8 cellular contexts compared by ENCODE assay signal in the genomic region with DNA sequence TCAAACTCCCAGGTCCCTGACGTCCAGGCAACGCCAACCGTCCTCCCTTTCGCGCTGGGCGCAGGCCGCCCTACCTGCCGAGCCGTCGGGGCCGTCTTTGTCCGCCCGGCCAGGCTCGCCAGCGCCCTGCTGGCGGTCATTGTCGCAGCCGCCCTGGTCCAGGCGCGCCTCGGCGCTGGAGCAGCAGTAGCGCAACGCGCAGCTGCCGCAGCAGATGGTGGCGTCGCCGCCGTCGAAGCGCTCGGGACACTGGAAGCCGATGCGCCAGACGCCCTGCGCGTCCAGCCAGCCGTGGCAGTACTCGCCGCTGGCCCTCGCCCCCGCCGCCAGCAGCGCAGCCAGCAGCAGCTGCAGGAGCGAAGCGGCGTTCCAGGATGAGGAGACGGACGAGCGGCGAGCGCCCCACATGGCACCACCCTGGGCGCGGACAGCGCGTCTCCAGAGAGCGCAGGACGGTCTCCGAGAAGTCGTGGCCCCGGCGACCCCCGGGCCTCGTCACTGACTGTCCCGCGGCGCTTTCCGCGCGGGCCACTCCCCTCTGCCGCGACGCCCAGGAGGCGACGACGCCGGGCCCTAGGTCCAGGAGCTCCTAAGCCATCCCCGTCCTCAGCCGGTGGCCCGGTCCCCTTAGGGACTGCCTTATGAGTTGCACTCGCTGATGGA. TPM values are rescaled to one million over a fixed set of nuclear protein-coding genes. Genes with fewer than 3 reads are reported as not detected.
DNase-seq lines count a peak whose midpoint lies in the region; ATAC-seq and TF ChIP-seq lines count a peak whose summit lies in the region.

No MANE protein-coding gene starts in this region.

- H3K36me3 ChIP-seq in HUES64 (ENCODE audit: insufficient read depth, low read length) (peaks cover 13% of the 10 kb centered on the region), ascending aorta (no peaks in the 10 kb centered on the region), lower lobe of right lung (no peaks in the 10 kb centered on the region), uterus (no peaks in the 10 kb centered on the region)

- H3K4me3 ChIP-seq in HUES64 (ENCODE audit: low read length), result peak overlapping the region; percentile 61
- peak overlapping the region; percentile 51 to 59 for H3K4me3 ChIP-seq in ascending aorta
- peak overlapping the region; percentile 58 for H3K4me3 ChIP-seq in lower lobe of right lung
- no peak overlapping the region for H3K4me3 ChIP-seq in uterus

- H3K9me3 ChIP-seq in HUES64 (ENCODE audit: insufficient read depth, low read depth, low read length), result no peaks in the 10 kb centered on the region
- H3K9me3 ChIP-seq in ascending aorta, result no peaks in the 10 kb centered on the region
- no peaks in the 10 kb centered on the region for H3K9me3 ChIP-seq in lower lobe of right lung
- no peaks in the 10 kb centered on the region for H3K9me3 ChIP-seq in uterus

- intact Hi-C loops in ascending aorta (cut with DNase I) (no loop called here), lower lobe of right lung (cut with DNase I) (no loop called here), uterus (cut with DNase I; ENCODE audit: low total_unique reads) (no loop called here)

- H3K9ac ChIP-seq in HUES64 (ENCODE audit: low read depth, low read length), result peak overlapping the region; percentile 66

- in situ Hi-C loops in G401 (cut with HindIII; ENCODE audit: low sequenced_read_pairs), result no loop called here

- peak; percentile 67 for ATAC-seq in lower lobe of right lung
- ATAC-seq in HG03280 (IDR thresholded peaks at IDR 0.05; ENCODE audit: unreplicated experiment), result no peak

- H3K27me3 ChIP-seq in HUES64 (ENCODE audit: insufficient read depth, low read length) (peaks cover 55% of the 10 kb centered on the region), ascending aorta (peaks cover 18% of the 10 kb centered on the region), lower lobe of right lung (ENCODE audit: low read depth) (peaks cover 37% of the 10 kb centered on the region), uterus (peaks cover 0 to 43% of the 10 kb centered on the region in 2 donors)

- no peak overlapping the region for H3K27ac ChIP-seq in HUES64 (ENCODE audit: low read depth, low read length)
- H3K27ac ChIP-seq in ascending aorta, result no peak overlapping the region
- H3K27ac ChIP-seq in lower lobe of right lung, result no peak overlapping the region
- H3K27ac ChIP-seq in uterus, result no peak overlapping the region

- peak; percentile 61 for DNase-seq in Ammon's horn (ENCODE audit: low spot score)
- DNase-seq in ascending aorta (ENCODE audit: low spot score in 2 of 2), result no peak
- DNase-seq in lower lobe of right lung, result peak; percentile 52
- DNase-seq in uterus, result no peak
- no peak for DNase-seq in G401 (ENCODE audit: low spot score)
- DNase-seq in T1000 (lab: John Stamatoyannopoulos, UW), result no peak

- WGBS in HUES64, result 1% methylated on average over 82 of the region's 82 CpGs

- TF ChIP-seq POLR2A in uterus (IDR thresholded peaks at IDR 0.05), result no peak

- H3K4me1 ChIP-seq in HUES64 (ENCODE audit: insufficient read depth, low read length) (peaks cover 7% of the 10 kb centered on the region), ascending aorta (peaks cover 3 to 7% of the 10 kb centered on the region in 2 donors), lower lobe of right lung (peaks cover 9% of the 10 kb centered on the region), uterus (peaks cover 0 to 13% of the 10 kb centered on the region in 2 donors)

- TF ChIP-seq CTCF in ascending aorta (IDR thresholded peaks at IDR 0.05), result no peak
- no peak for TF ChIP-seq CTCF in lower lobe of right lung (IDR thresholded peaks at IDR 0.05)
- TF ChIP-seq CTCF in uterus (IDR thresholded peaks at IDR 0.05), result no peak

RNA-seq across cellular contexts. Expression of a gene that starts 1.1 kb away (rescaled TPM):
- polyA plus RNA-seq in HUES64 (2013, experiment 1 of 2), result 8.2 TPM
- polyA plus RNA-seq in HUES64 (2013, experiment 2 of 2), result 7.2 TPM
- total RNA-seq in ascending aorta (not detected), lower lobe of right lung (19.0 TPM), uterus (1 to 10 TPM in 1 of 4 donors, under 1 TPM in 2, not detected in 1; 0.24 to 6.0 (median 0.29) TPM)
- total RNA-seq in G401 (2014; rRNA removed; shearing (Covaris generic)), result not detected in 2 replicates

Comparison
In these comparisons a context has a peak if more than half of its experiments do, and no peak if none do; other contexts are left out.
1. DNase-seq: peak in Ammon's horn (single experiment) and lower lobe of right lung (single experiment); none in ascending aorta (0 of 2), uterus (0 of 2), G401 (single experiment) and T1000 (single experiment).
2. H3K4me3 ChIP-seq: peak in HUES64 (single experiment), ascending aorta (2 of 2) and lower lobe of right lung (single experiment); none in uterus (0 of 2).